ENCODE assay signal across 8 cellular contexts in the genomic region with DNA sequence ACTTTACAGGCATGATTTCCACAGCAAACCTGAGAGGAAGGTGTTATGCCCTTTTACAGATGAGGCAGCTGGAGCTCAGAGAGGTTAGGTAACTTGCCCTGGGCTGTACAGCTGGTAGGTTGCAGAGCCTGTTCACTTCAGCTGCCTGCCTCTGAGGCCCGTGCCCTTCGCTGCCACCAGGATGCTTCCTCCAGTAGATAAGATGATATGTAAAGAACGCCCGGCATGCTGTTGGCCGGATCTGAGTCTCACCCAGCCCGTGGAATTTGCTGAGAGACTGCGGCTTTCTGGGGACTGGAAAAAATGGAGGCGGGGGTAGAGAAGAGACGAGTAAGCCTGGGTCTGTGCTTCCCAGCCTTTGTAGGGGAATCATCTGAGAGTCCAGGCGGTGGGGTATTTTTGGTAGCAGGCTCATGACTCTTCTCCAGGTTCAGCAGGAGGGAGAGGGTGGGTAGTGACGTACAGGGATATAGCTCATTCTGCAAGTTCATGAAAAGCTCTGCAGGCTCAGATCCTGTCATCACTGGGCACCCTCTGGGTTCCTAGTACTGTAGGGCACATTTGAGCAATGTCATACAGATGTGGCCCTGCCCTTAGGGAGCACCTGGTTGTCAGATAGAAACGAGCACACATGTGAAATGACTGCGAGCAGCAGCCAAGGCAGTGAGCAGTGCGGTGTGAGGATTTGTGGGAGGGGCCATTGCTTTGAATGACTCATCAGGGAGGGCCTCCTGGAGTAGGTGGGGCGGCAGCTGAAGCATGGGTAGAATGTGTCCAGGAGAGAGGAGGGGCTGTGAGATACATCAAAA.
DNase-seq lines count a peak whose midpoint lies in the region; ATAC-seq and TF ChIP-seq lines count a peak whose summit lies in the region.

No MANE protein-coding gene starts in this region.

- ATAC-seq in GM19452 (IDR thresholded peaks at IDR 0.05; ENCODE audit: unreplicated experiment) = no peak
- ATAC-seq in CD4-positive, alpha-beta T cell (ENCODE audit: poor library complexity) = no peak

- POLR2A ChIA-PET in CD4-positive, alpha-beta T cell (lab: Charles Lee) = no interaction called here

- DNase-seq in H4 (ENCODE audit: low spot score) (peak; percentile 66), NCI-H1694 (lab: John Stamatoyannopoulos, UW) (peak; percentile 80), choroid plexus epithelial cell (ENCODE audit: low read depth) (peak; percentile 79), occipital lobe (lab: John Stamatoyannopoulos, UW) (peak; percentile 24), T1000 (lab: John Stamatoyannopoulos, UW) (no peak), ureter (ENCODE audit: low spot score) (no peak)
- DNase-seq in CD4-positive, alpha-beta T cell = no peak

- H3K27ac Mint-ChIP-seq in CD4-positive, alpha-beta T cell = no peak overlapping the region

- H3K27me3 ChIP-seq in CD4-positive, alpha-beta T cell (ENCODE audit: control insufficient read depth, insufficient read depth, low read length) = peaks cover 4% of the 10 kb centered on the region

- no peaks in the 10 kb centered on the region for H3K36me3 Mint-ChIP-seq in CD4-positive, alpha-beta T cell (ENCODE audit: low read depth)

- no peaks in the 10 kb centered on the region for H3K4me1 Mint-ChIP-seq in CD4-positive, alpha-beta T cell (ENCODE audit: low read depth)

- H3K9me3 Mint-ChIP-seq in CD4-positive, alpha-beta T cell = no peaks in the 10 kb centered on the region

- intact Hi-C loops in CD4-positive, alpha-beta T cell (cut with DNase I, micrococcal nuclease) = no loop called here

- CTCF ChIA-PET in CD4-positive, alpha-beta T cell (lab: Charles Lee) = no interaction called here

- H3K4me3 Mint-ChIP-seq in CD4-positive, alpha-beta T cell = no peak overlapping the region

- no peak overlapping the region for H3K27ac ChIP-seq in CD4-positive, alpha-beta T cell (ENCODE audit: low read depth, low read length)

- no peak for TF ChIP-seq CTCF in choroid plexus epithelial cell (conservative IDR thresholded peaks at IDR 0.05; ENCODE audit: low read depth, low read length)
- no peak for TF ChIP-seq CTCF in CD4-positive, alpha-beta T cell (IDR thresholded peaks at IDR 0.05)

- no peak overlapping the region for H3K4me3 ChIP-seq in choroid plexus epithelial cell (ENCODE audit: low read depth, low read length)

- no peaks in the 10 kb centered on the region for H3K27me3 Mint-ChIP-seq in CD4-positive, alpha-beta T cell

- no peaks in the 10 kb centered on the region for H3K9me3 ChIP-seq in CD4-positive, alpha-beta T cell (ENCODE audit: control insufficient read depth, low read length)

Comparison
In these comparisons a context has a peak if more than half of its experiments do, and no peak if none do; other contexts are left out.
1. DNase-seq: peak in H4 (single experiment), NCI-H1694 (single experiment), choroid plexus epithelial cell (single experiment) and occipital lobe (single experiment); none in CD4-positive, alpha-beta T cell (0 of 10), T1000 (single experiment) and ureter (single experiment).